In the genomic region with DNA sequence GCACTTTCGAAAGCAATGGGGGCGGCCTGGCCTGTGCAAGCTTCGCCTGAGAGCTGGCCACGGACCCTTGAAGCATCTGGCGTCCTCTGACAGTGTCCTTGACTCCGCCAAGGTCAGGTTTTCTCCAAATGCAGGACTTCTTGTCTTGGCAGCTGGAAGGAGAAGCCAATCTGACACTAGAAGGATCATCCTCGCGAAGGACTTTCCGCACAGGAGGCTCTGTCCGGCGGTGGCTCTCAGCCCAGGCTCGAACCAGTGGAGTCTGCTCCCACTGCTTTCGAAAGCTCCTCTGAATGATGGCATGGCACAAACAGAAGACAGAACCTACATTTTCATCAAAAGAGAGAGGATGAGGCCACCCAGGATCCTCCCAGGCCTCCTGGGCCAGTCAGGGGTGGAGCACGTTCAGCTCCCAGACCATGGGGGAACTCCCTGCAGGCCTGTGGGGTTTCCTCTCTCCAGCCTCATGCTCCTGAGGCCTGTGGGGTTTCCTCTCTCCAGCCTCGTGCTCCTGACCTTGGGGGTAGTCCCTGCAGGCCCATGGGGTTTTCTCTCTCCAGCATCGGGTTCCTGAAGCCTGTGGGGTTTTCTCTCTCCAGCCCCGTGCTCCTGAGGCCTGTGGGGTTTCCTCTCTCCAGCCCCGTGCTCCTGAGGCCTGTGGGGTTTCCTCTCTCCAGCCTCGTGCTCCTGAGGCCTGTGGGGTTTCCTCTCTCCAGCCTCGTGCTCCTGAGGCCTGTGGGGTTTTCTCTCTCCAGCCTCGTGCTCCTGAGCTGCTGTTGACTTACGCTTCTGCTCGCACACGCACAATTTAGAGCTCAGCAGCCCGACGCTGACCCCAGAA, we compare ENCODE assay signal across 18 cellular contexts.
DNase-seq lines count a peak whose midpoint lies in the region; ATAC-seq and TF ChIP-seq lines count a peak whose summit lies in the region.
"Had no signal": no experiment of that assay in that cellular context is flagged by ENCODE, and none has a peak within 500 bp of the region (broad histone marks: within the 10 kb centered on the region; RNA-seq: fewer than 3 reads in every experiment).

No MANE protein-coding gene starts in this region.

- peaks cover 5% of the 10 kb centered on the region for H3K27me3 ChIP-seq in DND-41 (ENCODE audit: insufficient read depth, low read length, poor library complexity)

- TF ChIP-seq CTCF in DND-41 (IDR thresholded peaks at IDR 0.05; ENCODE audit: borderline replicate concordance, extremely low read depth, low read length, poor library complexity, severe bottlenecking) (no peak), GM13977 (IDR thresholded peaks at IDR 0.05; ENCODE audit: extremely low read depth, insufficient read depth, missing control alignments) (no peak)

- H3K9me3 ChIP-seq in DND-41 (ENCODE audit: insufficient read depth, low read length, severe bottlenecking) = no peaks in the 10 kb centered on the region
- H3K9me3 ChIP-seq: A549 had no signal

- H4K20me1 ChIP-seq in DND-41 (ENCODE audit: insufficient read depth, low read length) = no peaks in the 10 kb centered on the region

- H3K4me1 ChIP-seq in DND-41 (ENCODE audit: insufficient read depth, low read length) = no peaks in the 10 kb centered on the region
- H3K4me1 ChIP-seq: A549 had no signal

- no peak overlapping the region for H3K9ac ChIP-seq in DND-41 (ENCODE audit: low read depth, low read length)

- no peak overlapping the region for H3K4me2 ChIP-seq in DND-41 (ENCODE audit: insufficient read depth, low read length)
- H3K4me2 ChIP-seq: A549, GM23338 had no signal

- H3K9me3 Mint-ChIP-seq in stimulated activated naive B cell treated with anti-CD40 and anti-IgM and Interleukin-4, amounts not matched to agents 10 μg/mL and 1 μg/mL and 100 μg/mL, for 72 hours = no peaks in the 10 kb centered on the region
- H3K9me3 Mint-ChIP-seq: CD8-positive, alpha-beta T cell had no signal

- H3K36me3 ChIP-seq in DND-41 (ENCODE audit: insufficient read depth, low read length) = no peaks in the 10 kb centered on the region

- H3K27ac ChIP-seq in DND-41 (ENCODE audit: low read length) = no peak overlapping the region
- H3K27ac ChIP-seq: 22Rv1, A549 had no signal

- H3K4me3 ChIP-seq in DND-41 (ENCODE audit: low read depth in 1 of 2, low read length in 2 of 2) = no peak overlapping the region
- H3K4me3 ChIP-seq: A549, GM12878, GM23338 had no signal

- H3K36me3 Mint-ChIP-seq in stimulated activated naive B cell treated with anti-CD40 and anti-IgM and Interleukin-4, amounts not matched to agents 10 μg/mL and 1 μg/mL and 100 μg/mL, for 72 hours = no peaks in the 10 kb centered on the region
- H3K36me3 Mint-ChIP-seq: CD8-positive, alpha-beta T cell had no signal

- H3K79me2 ChIP-seq in DND-41 (ENCODE audit: insufficient read depth, low read length) = no peaks in the 10 kb centered on the region

- ATAC-seq in DND-41 (ENCODE audit: insufficient read depth, low read depth) = no peak
- peak; percentile 34 to 61 for ATAC-seq in stimulated activated naive B cell treated with anti-CD40 and anti-IgM and Interleukin-4, amounts not matched to agents 10 μg/mL and 1 μg/mL and 100 μg/mL, for 72 hours (replicated peaks)
- ATAC-seq: A549; CD8-positive, alpha-beta T cell; GM12878; GM23338 had no signal

- H2AFZ ChIP-seq in DND-41 (ENCODE audit: low read depth, low read length) = no peak overlapping the region
- H2AFZ ChIP-seq: GM23338 had no signal

- in situ Hi-C loops in GM13977 (cut with MboI; ENCODE audit: low pct_unique_long_range_greater_than_20kb, low sequenced_read_pairs, unreplicated experiment) = no loop called here

- no peak overlapping the region for H3K4me3 Mint-ChIP-seq in stimulated activated naive B cell treated with anti-CD40 and anti-IgM and Interleukin-4, amounts not matched to agents 10 μg/mL and 1 μg/mL and 100 μg/mL, for 72 hours
- H3K4me3 Mint-ChIP-seq: CD8-positive, alpha-beta T cell; GM23338 had no signal

- peaks cover 0 to 7% of the 10 kb centered on the region in 2 donors for H3K27me3 Mint-ChIP-seq in stimulated activated naive B cell treated with anti-CD40 and anti-IgM and Interleukin-4, amounts not matched to agents 10 μg/mL and 1 μg/mL and 100 μg/mL, for 72 hours

- H3K27ac Mint-ChIP-seq in stimulated activated naive B cell treated with anti-CD40 and anti-IgM and Interleukin-4, amounts not matched to agents 10 μg/mL and 1 μg/mL and 100 μg/mL, for 72 hours = no peak overlapping the region
- H3K27ac Mint-ChIP-seq: CD8-positive, alpha-beta T cell; GM23338 had no signal

- DNase-seq in activated CD8-positive, alpha-beta memory T cell treated with anti-CD3 and anti-CD28 coated beads for 24 hours = peak; percentile 47
- no peak for DNase-seq in activated CD8-positive, alpha-beta memory T cell treated with anti-CD3 and anti-CD28 coated beads, Interleukin-2, amount 50 U/mL, for 48 hours
- peak; percentile 0 for DNase-seq in DND-41
- peak; percentile 43 for DNase-seq in islet precursor cell
- no peak for DNase-seq in stimulated activated naive B cell treated with anti-CD40 and anti-IgM and Interleukin-4, amounts not matched to agents 10 μg/mL and 1 μg/mL and 100 μg/mL, for 72 hours
- no peak for DNase-seq in NCI-H187 (lab: John Stamatoyannopoulos, UW)
- DNase-seq in MV-4-11 (lab: John Stamatoyannopoulos, UW) = no peak
- no peak for DNase-seq in GM13977 (ENCODE audit: low spot score)
- DNase-seq: AML-193, Calu3, DMS79 treated with DMSO at 0.1 percent for 48 hours, EL, IMR-90 had no signal

- H3K4me1 Mint-ChIP-seq in stimulated activated naive B cell treated with anti-CD40 and anti-IgM and Interleukin-4, amounts not matched to agents 10 μg/mL and 1 μg/mL and 100 μg/mL, for 72 hours = no peaks in the 10 kb centered on the region
- H3K4me1 Mint-ChIP-seq: GM23338 had no signal

Comparison
In these comparisons a context has a peak if more than half of its experiments do, and no peak if none do; other contexts are left out.
1. DNase-seq: peak in activated CD8-positive, alpha-beta memory T cell treated with anti-CD3 and anti-CD28 coated beads for 24 hours (single experiment), DND-41 (single experiment) and islet precursor cell (single experiment); none in activated CD8-positive, alpha-beta memory T cell treated with anti-CD3 and anti-CD28 coated beads, Interleukin-2, amount 50 U/mL, for 48 hours (single experiment), stimulated activated naive B cell treated with anti-CD40 and anti-IgM and Interleukin-4, amounts not matched to agents 10 μg/mL and 1 μg/mL and 100 μg/mL, for 72 hours (single experiment), NCI-H187 (0 of 2), MV-4-11 (single experiment) and GM13977 (single experiment).